ENCODE assay signal across 10 cellular contexts in the genomic region with DNA sequence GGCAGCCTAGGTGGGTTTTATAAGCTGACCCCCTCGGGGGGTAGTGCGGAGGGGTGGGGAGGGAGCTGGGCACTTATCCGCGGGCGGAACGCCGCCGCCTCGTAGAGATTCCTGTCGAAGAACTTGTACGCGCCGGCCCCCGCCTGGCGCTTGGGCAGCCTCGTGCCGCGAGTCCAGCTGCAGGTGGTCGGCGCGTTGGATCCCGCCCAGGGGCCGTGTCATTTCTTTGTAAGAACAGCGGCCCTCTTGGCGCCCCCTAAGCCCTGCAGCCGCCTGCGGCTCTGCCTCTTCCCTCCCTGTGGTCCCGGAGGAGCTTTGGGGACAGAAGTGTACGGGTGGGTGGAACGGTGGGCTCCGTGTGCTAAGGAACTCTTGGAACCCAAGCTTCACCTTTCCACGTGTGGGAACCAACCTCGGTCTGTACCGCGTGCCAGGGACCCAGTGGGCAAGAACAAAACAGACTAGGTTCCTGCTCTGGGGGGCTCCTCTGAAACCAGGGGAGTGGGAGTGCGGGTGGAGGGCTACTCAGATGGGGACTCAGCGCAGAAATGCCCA. TPM values are rescaled to one million over a fixed set of nuclear protein-coding genes. Genes with fewer than 3 reads are reported as not detected.
A peak's percentile ranks its signal among the peaks of the same experiment; 100 is the strongest.
DNase-seq lines count a peak whose midpoint lies in the region; FAIRE-seq lines count a peak whose summit lies in the region.
"Had no signal": no experiment of that assay in that cellular context is flagged by ENCODE, and none has a peak within 500 bp of the region (broad histone marks: within the 10 kb centered on the region; RNA-seq: fewer than 3 reads in every experiment).

No MANE protein-coding gene starts in this region.

- H3K9me3 ChIP-seq in HUES6 (ENCODE audit: control insufficient read depth, insufficient read depth, low read depth, low read length) = no peaks in the 10 kb centered on the region
- no peaks in the 10 kb centered on the region for H3K9me3 ChIP-seq in adipocyte (ENCODE audit: control insufficient read depth, low read length)
- H3K9me3 ChIP-seq in iPS-18a (ENCODE audit: control insufficient read depth, low read depth, low read length) = no peaks in the 10 kb centered on the region
- H3K9me3 ChIP-seq in small intestine (ENCODE audit: control insufficient read depth, low read depth) = no peaks in the 10 kb centered on the region

- H3K4me3 ChIP-seq in HUES6 (ENCODE audit: low read depth, low read length) (peak overlapping the region; percentile 59), adipocyte (ENCODE audit: low read length) (peak overlapping the region; percentile 91), iPS-18a (ENCODE audit: low read length) (peak overlapping the region; percentile 55), small intestine (ENCODE audit: low read depth in 1 of 2, low read length in 2 of 2) (peak overlapping the region; percentile 45 to 71)

- peak; percentile 59 for DNase-seq in adipocyte (ENCODE audit: low read depth)
- no peak for DNase-seq in small intestine
- DNase-seq in activated CD8-positive, alpha-beta memory T cell treated with anti-CD3 and anti-CD28 coated beads, Interleukin-2, amount 50 U/mL, for 4 hours = no peak
- no peak for DNase-seq in T1000 (lab: John Stamatoyannopoulos, UW)
- no peak for DNase-seq in cerebellar nuclear complex (lab: John Stamatoyannopoulos, UW)
- DNase-seq in dedifferentiated amniotic fluid mesenchymal stem cell (ENCODE audit: extremely low spot score) = no peak
- DNase-seq: foreskin melanocyte had no signal

- peaks cover 24% of the 10 kb centered on the region; the same call in 1 of the 2 replicates for H3K4me1 ChIP-seq in HUES6 (ENCODE audit: control insufficient read depth, insufficient read depth, low read length)
- peaks cover 49% of the 10 kb centered on the region for H3K4me1 ChIP-seq in adipocyte (ENCODE audit: control insufficient read depth, insufficient read depth, low read length)
- peaks cover 3% of the 10 kb centered on the region for H3K4me1 ChIP-seq in iPS-18a (ENCODE audit: control insufficient read depth, low read depth, low read length)
- H3K4me1 ChIP-seq in small intestine (ENCODE audit: control insufficient read depth in 2 of 2, insufficient read depth in 1 of 2, low read depth in 1 of 2, low read length in 1 of 2) = peaks cover 2% of the 10 kb centered on the region in 2 donors

- H3K9ac ChIP-seq in HUES6 (ENCODE audit: low read length) (no peak overlapping the region), adipocyte (ENCODE audit: low read length) (peak overlapping the region; percentile 93), iPS-18a (ENCODE audit: low read length) (no peak overlapping the region)
- H3K9ac ChIP-seq: KMS-11 had no signal

- H3K27ac ChIP-seq in HUES6 (ENCODE audit: low read depth, low read length) (no peak overlapping the region), iPS-18a (ENCODE audit: low read length) (no peak overlapping the region), small intestine (ENCODE audit: low read depth in 1 of 2, low read length in 1 of 2) (no peak overlapping the region)
- H3K27ac ChIP-seq: KMS-11 had no signal

- FAIRE-seq in small intestine (lab: Jason Lieb, UNC) = no peak

- H3K27me3 ChIP-seq in HUES6 (ENCODE audit: control insufficient read depth, insufficient read depth, low read length) = peaks cover 40% of the 10 kb centered on the region
- no peaks in the 10 kb centered on the region for H3K27me3 ChIP-seq in adipocyte (replicated peaks; ENCODE audit: control insufficient read depth, insufficient read depth, low read length)
- peaks cover 27% of the 10 kb centered on the region for H3K27me3 ChIP-seq in iPS-18a (ENCODE audit: control insufficient read depth, insufficient read depth, low read length)
- peaks cover 7 to 17% of the 10 kb centered on the region in 2 donors for H3K27me3 ChIP-seq in small intestine (ENCODE audit: control insufficient read depth in 2 of 2, insufficient read depth in 2 of 2, low read length in 2 of 2)

- 7 to 11% (median 10%) methylated on average over 33 to 37 of the region's 37 CpGs for WGBS in small intestine, 3 donors

- H3K36me3 ChIP-seq in HUES6 (ENCODE audit: control insufficient read depth, insufficient read depth, low read length) = no peaks in the 10 kb centered on the region
- peaks cover 11% of the 10 kb centered on the region for H3K36me3 ChIP-seq in adipocyte (ENCODE audit: control insufficient read depth, insufficient read depth, low read length, severe bottlenecking)
- H3K36me3 ChIP-seq in iPS-18a (ENCODE audit: control insufficient read depth, low read depth, low read length) = no peaks in the 10 kb centered on the region
- H3K36me3 ChIP-seq in small intestine (ENCODE audit: control insufficient read depth in 2 of 2, insufficient read depth in 2 of 2, low read length in 2 of 2) = no peaks in the 10 kb centered on the region

RNA-seq across cellular contexts. Expression of gene GPC1, which starts 1.2 kb away (rescaled TPM):
- polyA plus RNA-seq in small intestine = 10 to 100 TPM in 1 of 3 donors, 1 to 10 TPM in 1, under 1 TPM in 1; 0.89 to 15.5 (median 2.7) TPM
